17 cellular contexts compared by ENCODE assay signal in genomic region chr16:85568519-85568918, GRCh38. TPM values are rescaled to one million over a fixed set of nuclear protein-coding genes. Genes with fewer than 3 reads are reported as not detected.
DNase-seq lines count a peak whose midpoint lies in the region; ATAC-seq and TF ChIP-seq lines count a peak whose summit lies in the region.
"Had no signal": no experiment of that assay in that cellular context is flagged by ENCODE, and none has a peak within 500 bp of the region (broad histone marks: within the 10 kb centered on the region; RNA-seq: fewer than 3 reads in every experiment).

No MANE protein-coding gene starts in this region.

- H3K4me3 Mint-ChIP-seq in mesothelial cell of epicardium = no peak overlapping the region
- H3K4me3 Mint-ChIP-seq: HFFc6 had no signal

- in situ Hi-C loops in transverse colon (cut with MboI; ENCODE audit: low pct_ligation_motif_present in 1 of 4, low pct_unique_long_range_greater_than_20kb in 1 of 4, low sequenced_read_pairs in 3 of 4) = no loop called here

- H3K4me1 ChIP-seq in body of pancreas = peaks cover 55% of the 10 kb centered on the region
- H3K4me1 ChIP-seq in transverse colon = peaks cover 47 to 87% (median 76%) of the 10 kb centered on the region in 4 donors

- peaks cover 60% of the 10 kb centered on the region for H3K4me1 Mint-ChIP-seq in mesothelial cell of epicardium

- H3K36me3 ChIP-seq in body of pancreas (replicated peaks in 1 of 2; ENCODE audit: insufficient read depth in 1 of 2, low read depth in 2 of 2) (no peaks in the 10 kb centered on the region), transverse colon (no peaks in the 10 kb centered on the region)
- H3K36me3 ChIP-seq: thoracic aorta had no signal

- H3K27ac ChIP-seq in body of pancreas = peak overlapping the region in 2 of 4 donors; percentile 14 to 71
- peak overlapping the region; percentile 84 to 96 (median 87) for H3K27ac ChIP-seq in transverse colon
- H3K27ac ChIP-seq: dorsolateral prefrontal cortex, thoracic aorta had no signal

- H3K36me3 Mint-ChIP-seq in mesothelial cell of epicardium = no peaks in the 10 kb centered on the region

- no peaks in the 10 kb centered on the region for H3K9me3 Mint-ChIP-seq in mesothelial cell of epicardium
- H3K9me3 Mint-ChIP-seq: HFFc6 had no signal

- H3K27me3 Mint-ChIP-seq in mesothelial cell of epicardium (ENCODE audit: low read depth) = no peaks in the 10 kb centered on the region
- H3K27me3 Mint-ChIP-seq: activated naive CD8-positive, alpha-beta T cell; progenitor cell of endocrine pancreas had no signal

- no peak for TF ChIP-seq EP300 in transverse colon (IDR thresholded peaks at IDR 0.05; ENCODE audit: low read depth)

- no peak for ATAC-seq in Right ventricle myocardium superior (ENCODE audit: poor library complexity)
- peak; percentile 64 for ATAC-seq in body of pancreas

- 65 to 69% methylated on average over 7 to 8 of the region's 8 CpGs for WGBS in body of pancreas, 2 donors
- WGBS in transverse colon (ENCODE audit: low coverage in 1 of 2), 2 donors = 69% methylated on average over 8 of the region's 8 CpGs; no CpG with 5 or more reads in 1 of the 2 donors

- peak; percentile 52 for DNase-seq in Right ventricle myocardium superior
- no peak for DNase-seq in cardiac septum (ENCODE audit: low spot score)
- DNase-seq in body of pancreas = peak in 3 of 4 donors; percentile 53 to 63 (median 59)
- DNase-seq in mesothelial cell of epicardium (ENCODE audit: low spot score in 2 of 2, unreplicated experiment in 2 of 2) = no peak
- peak; percentile 84 for DNase-seq in transverse colon
- no peak for DNase-seq in NCI-H128 (lab: John Stamatoyannopoulos, UW; ENCODE audit: unreplicated experiment)
- DNase-seq in activated naive CD4-positive, alpha-beta T cell (lab: John Stamatoyannopoulos, UW) = no peak
- no peak for DNase-seq in NCI-H187 (lab: John Stamatoyannopoulos, UW)
- DNase-seq: ACHN; DMS79; dorsolateral prefrontal cortex; HFFc6; NCI-H1930; NK-92 treated with Interleukin-12 subunit alpha and Interleukin-12 subunit beta, amount 100 ng/mL, for 24 hours had no signal

- H3K27me3 ChIP-seq in body of pancreas (no peaks in the 10 kb centered on the region), transverse colon (no peaks in the 10 kb centered on the region)
- H3K27me3 ChIP-seq: dorsolateral prefrontal cortex had no signal

- H3K9me3 ChIP-seq in body of pancreas = no peaks in the 10 kb centered on the region
- no peaks in the 10 kb centered on the region for H3K9me3 ChIP-seq in transverse colon
- H3K9me3 ChIP-seq: thoracic aorta had no signal

- H3K27ac Mint-ChIP-seq in mesothelial cell of epicardium = peak overlapping the region; percentile 12
- H3K27ac Mint-ChIP-seq: progenitor cell of endocrine pancreas had no signal

- H3K4me3 ChIP-seq in body of pancreas (no peak overlapping the region), transverse colon (no peak overlapping the region)
- H3K4me3 ChIP-seq: dorsolateral prefrontal cortex, thoracic aorta had no signal

- no peak for TF ChIP-seq POLR2A in body of pancreas (IDR thresholded peaks at IDR 0.05)
- TF ChIP-seq POLR2A in transverse colon (IDR thresholded peaks at IDR 0.05) = peak; percentile 45

- TF ChIP-seq CTCF in body of pancreas (IDR thresholded peaks at IDR 0.05) (no peak), mesothelial cell of epicardium (IDR thresholded peaks at IDR 0.05; ENCODE audit: unreplicated experiment) (no peak), transverse colon (IDR thresholded peaks at IDR 0.05) (no peak)

- intact Hi-C loops in Right ventricle myocardium superior (cut with DNase I) (no loop called here), cardiac septum (cut with DNase I) (no loop called here), body of pancreas (cut with DNase I) (no loop called here), transverse colon (cut with DNase I; ENCODE audit: low total_unique reads) (no loop called here)

RNA-seq across cellular contexts. Expression of gene GSE1, which starts 44.6 kb away (rescaled TPM):
- total RNA-seq in Right ventricle myocardium superior = 30.3 TPM
- total RNA-seq in cardiac septum = 56.4 TPM
- 100 to 1,000 TPM in 1 of 2 donors, 10 to 100 TPM in 1; 76.5 to 221 TPM for total RNA-seq in body of pancreas
- total RNA-seq in mesothelial cell of epicardium = 193 to 218 TPM (median 208 TPM) in 3 replicates
- 100 to 1,000 TPM; 100 to 139 (median 120) TPM for total RNA-seq in transverse colon

Comparison
In these comparisons a context has a peak if more than half of its experiments do, and no peak if none do; other contexts are left out.
1. DNase-seq: peak in Right ventricle myocardium superior (single experiment), body of pancreas (3 of 4) and transverse colon (single experiment); none in cardiac septum (single experiment), mesothelial cell of epicardium (0 of 2), NCI-H128 (single experiment), activated naive CD4-positive, alpha-beta T cell (0 of 4) and NCI-H187 (0 of 2).